15 cellular contexts compared by ENCODE assay signal in the genomic region with DNA sequence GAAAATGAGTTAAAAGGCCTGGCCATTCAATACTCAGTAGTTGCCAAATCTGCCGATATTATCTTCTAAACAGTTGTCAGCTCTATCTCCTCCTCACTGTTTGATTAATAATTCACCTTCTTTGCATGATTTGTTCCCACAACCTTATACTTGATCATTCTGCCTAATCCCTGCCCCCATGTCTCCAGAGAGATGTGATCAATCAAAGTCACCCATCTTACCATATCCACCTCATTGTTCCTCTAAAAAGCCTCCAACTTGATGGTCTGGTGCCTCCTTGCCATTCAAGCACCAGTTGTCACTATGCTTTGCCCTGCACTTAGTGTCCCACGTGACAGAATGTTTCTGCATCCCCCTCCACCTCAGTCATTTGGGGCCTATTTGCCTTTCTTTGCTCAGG. TPM values are rescaled to one million over a fixed set of nuclear protein-coding genes. Genes with fewer than 3 reads are reported as not detected.
DNase-seq lines count a peak whose midpoint lies in the region; ATAC-seq, FAIRE-seq and TF ChIP-seq lines count a peak whose summit lies in the region.
"Had no signal": no experiment of that assay in that cellular context is flagged by ENCODE, and none has a peak within 500 bp of the region (broad histone marks: within the 10 kb centered on the region; RNA-seq: fewer than 3 reads in every experiment).

No MANE protein-coding gene starts in this region.

- TF ChIP-seq POLR2A in H1 (IDR thresholded peaks at IDR 0.05; ENCODE audit: control extremely low read depth in 1 of 2, low read depth in 2 of 2, low read length in 2 of 2): no peak

- H3K79me1 ChIP-seq in H1 (ENCODE audit: low read depth, low read length): peaks cover 17% of the 10 kb centered on the region

- H2AK5ac ChIP-seq in H1 (ENCODE audit: low read depth, low read length): no peak overlapping the region

- peak overlapping the region; percentile 5 for H3K27ac Mint-ChIP-seq in activated naive CD8-positive, alpha-beta T cell treated with anti-CD3 and anti-CD28 coated beads, Interleukin-2, amount 10 ng/mL, durations not matched to agents 7 days and 5 days
- H3K27ac Mint-ChIP-seq in activated naive CD8-positive, alpha-beta T cell treated with anti-CD3 and anti-CD28 coated beads for 36 hours: no peak overlapping the region
- H3K27ac Mint-ChIP-seq in progenitor cell of endocrine pancreas: peak overlapping the region; percentile 85
- H3K27ac Mint-ChIP-seq: CD8-positive, alpha-beta T cell had no signal

- no peak overlapping the region for H4K8ac ChIP-seq in H1 (ENCODE audit: extremely low read depth, insufficient read depth, low read length)

- H3K27ac ChIP-seq in H1 (ENCODE audit: low read depth, low read length): no peak overlapping the region
- H3K27ac ChIP-seq in right atrium auricular region: no peak overlapping the region
- H3K27ac ChIP-seq: 22Rv1 had no signal

- peaks cover 7 to 88% of the 10 kb centered on the region in 2 experiments for H3K79me2 ChIP-seq in H1 (ENCODE audit: control insufficient read depth in 1 of 2, insufficient read depth in 2 of 2, low read length in 2 of 2)

- H2BK20ac ChIP-seq in H1 (ENCODE audit: low read length): no peak overlapping the region

- no peak overlapping the region for H3K4me2 ChIP-seq in H1 (ENCODE audit: insufficient read depth in 1 of 2, low read depth in 2 of 2, low read length in 2 of 2)

- DNase-seq in activated naive CD8-positive, alpha-beta T cell treated with anti-CD3 and anti-CD28 coated beads, Interleukin-2, amount 10 ng/mL, durations not matched to agents 7 days and 5 days: no peak
- no peak for DNase-seq in activated naive CD8-positive, alpha-beta T cell treated with anti-CD3 and anti-CD28 coated beads for 36 hours
- DNase-seq in H1 (ENCODE audit: low read depth in 1 of 2, low spot score in 2 of 2): no peak
- DNase-seq in progenitor cell of endocrine pancreas (ENCODE audit: low spot score, unreplicated experiment): no peak
- DNase-seq in DMS53 (lab: John Stamatoyannopoulos, UW): no peak
- DNase-seq in activated T-cell treated with anti-CD3 and anti-CD28 coated beads for 4 hours: no peak
- DNase-seq in right atrium auricular region (ENCODE audit: low spot score): no peak
- DNase-seq: CD8-positive, alpha-beta T cell; COR-L47; GF-D8; IMR-90 had no signal

- no peak overlapping the region for H3K9ac ChIP-seq in H1 (replicated peaks in 1 of 4; ENCODE audit: extremely low read depth in 1 of 4, low read depth in 3 of 4, low read length in 3 of 4)

- H3K9me3 ChIP-seq in H1 (ENCODE audit: insufficient read depth in 2 of 2, low read depth in 1 of 2, low read length in 1 of 2): no peaks in the 10 kb centered on the region
- H3K9me3 ChIP-seq in right atrium auricular region: no peaks in the 10 kb centered on the region

- H2BK12ac ChIP-seq in H1 (ENCODE audit: low read depth, low read length): no peak overlapping the region

- H4K91ac ChIP-seq in H1 (replicated peaks; ENCODE audit: insufficient read length, low read length): no peak overlapping the region

- H3K4ac ChIP-seq in H1 (replicated peaks; ENCODE audit: insufficient read length, low read depth, low read length): no peak overlapping the region

- no peaks in the 10 kb centered on the region for H3K4me1 Mint-ChIP-seq in activated naive CD8-positive, alpha-beta T cell treated with anti-CD3 and anti-CD28 coated beads, Interleukin-2, amount 10 ng/mL, durations not matched to agents 7 days and 5 days
- H3K4me1 Mint-ChIP-seq in activated naive CD8-positive, alpha-beta T cell treated with anti-CD3 and anti-CD28 coated beads for 36 hours: no peaks in the 10 kb centered on the region
- H3K4me1 Mint-ChIP-seq in progenitor cell of endocrine pancreas (ENCODE audit: low read depth): peaks cover 24% of the 10 kb centered on the region

- peaks cover 3 to 9% of the 10 kb centered on the region in 2 experiments for H4K20me1 ChIP-seq in H1 (replicated peaks in 1 of 2; ENCODE audit: control insufficient read depth in 1 of 2, insufficient read depth in 2 of 2, low read length in 2 of 2)

- H3K9me3 Mint-ChIP-seq in activated naive CD8-positive, alpha-beta T cell treated with anti-CD3 and anti-CD28 coated beads, Interleukin-2, amount 10 ng/mL, durations not matched to agents 7 days and 5 days: no peaks in the 10 kb centered on the region
- H3K9me3 Mint-ChIP-seq in activated naive CD8-positive, alpha-beta T cell treated with anti-CD3 and anti-CD28 coated beads for 36 hours: no peaks in the 10 kb centered on the region
- no peaks in the 10 kb centered on the region for H3K9me3 Mint-ChIP-seq in progenitor cell of endocrine pancreas (ENCODE audit: low read depth)
- H3K9me3 Mint-ChIP-seq: CD8-positive, alpha-beta T cell had no signal

- peaks cover 0 to 3% (median 0%) of the 10 kb centered on the region in 4 experiments; a peak in 3 of 7 replicates for H3K4me1 ChIP-seq in H1 (replicated peaks in 1 of 4; ENCODE audit: control insufficient read depth in 3 of 4, insufficient read depth in 4 of 4, low read length in 3 of 4)
- peaks cover 0 to 4% of the 10 kb centered on the region in 2 donors for H3K4me1 ChIP-seq in right atrium auricular region

- POLR2A ChIA-PET in activated naive CD8-positive, alpha-beta T cell treated with anti-CD3 and anti-CD28 coated beads, Interleukin-2, amount 10 ng/mL, durations not matched to agents 7 days and 5 days (lab: Charles Lee): no interaction called here
- POLR2A ChIA-PET in H1 (lab: Charles Lee; ENCODE audit: partially characterized antibody): no interaction called here

- no peaks in the 10 kb centered on the region for H3K36me3 ChIP-seq in H1 (ENCODE audit: control insufficient read depth in 2 of 4, insufficient read depth in 4 of 4, low read length in 3 of 4)
- H3K36me3 ChIP-seq in right atrium auricular region: no peaks in the 10 kb centered on the region

- no peak overlapping the region for H3K4me3 Mint-ChIP-seq in activated naive CD8-positive, alpha-beta T cell treated with anti-CD3 and anti-CD28 coated beads, Interleukin-2, amount 10 ng/mL, durations not matched to agents 7 days and 5 days
- H3K4me3 Mint-ChIP-seq in activated naive CD8-positive, alpha-beta T cell treated with anti-CD3 and anti-CD28 coated beads for 36 hours: no peak overlapping the region
- H3K4me3 Mint-ChIP-seq in progenitor cell of endocrine pancreas (ENCODE audit: low read depth): no peak overlapping the region
- H3K4me3 Mint-ChIP-seq: CD14-positive monocyte; CD8-positive, alpha-beta T cell had no signal

- no peak overlapping the region for H3K14ac ChIP-seq in H1 (ENCODE audit: insufficient read length)

- no peak overlapping the region for H3K23ac ChIP-seq in H1 (ENCODE audit: insufficient read length)

- H3K56ac ChIP-seq in H1 (replicated peaks; ENCODE audit: insufficient read length, low read depth, low read length): no peak overlapping the region

- H2AFZ ChIP-seq in H1 (ENCODE audit: low read length): no peak overlapping the region

- H3K23me2 ChIP-seq in H1 (ENCODE audit: low read depth, low read length): no peaks in the 10 kb centered on the region

- H3K27me3 Mint-ChIP-seq in activated naive CD8-positive, alpha-beta T cell treated with anti-CD3 and anti-CD28 coated beads, Interleukin-2, amount 10 ng/mL, durations not matched to agents 7 days and 5 days: no peaks in the 10 kb centered on the region
- H3K27me3 Mint-ChIP-seq in activated naive CD8-positive, alpha-beta T cell treated with anti-CD3 and anti-CD28 coated beads for 36 hours: no peaks in the 10 kb centered on the region
- H3K27me3 Mint-ChIP-seq in progenitor cell of endocrine pancreas: no peaks in the 10 kb centered on the region

- no peak overlapping the region for H2BK5ac ChIP-seq in H1 (ENCODE audit: low read depth, low read length)

- no peak for TF ChIP-seq RAD21 in H1 (IDR thresholded peaks at IDR 0.05 in 1 of 2, conservative IDR thresholded peaks at IDR 0.05 in 1 of 2; ENCODE audit: low read depth in 2 of 2, low read length in 2 of 2)

- H2BK120ac ChIP-seq in H1 (replicated peaks; ENCODE audit: low read depth, low read length): no peak overlapping the region

- no peak for ATAC-seq in activated naive CD8-positive, alpha-beta T cell treated with anti-CD3 and anti-CD28 coated beads, Interleukin-2, amount 10 ng/mL, durations not matched to agents 7 days and 5 days (ENCODE audit: low read depth)
- ATAC-seq: CD8-positive, alpha-beta T cell had no signal

- no peak for TF ChIP-seq EP300 in H1 (IDR thresholded peaks at IDR 0.05; ENCODE audit: borderline replicate concordance in 1 of 2, low read depth in 2 of 2, low read length in 2 of 2)

- TF ChIP-seq CTCF in H1 (IDR thresholded peaks at IDR 0.05; ENCODE audit: control extremely low read depth in 1 of 3, insufficient read depth in 1 of 3, low read depth in 1 of 3, low read length in 3 of 3) (no peak), progenitor cell of endocrine pancreas (IDR thresholded peaks at IDR 0.05; ENCODE audit: unreplicated experiment) (no peak), right atrium auricular region (IDR thresholded peaks at IDR 0.05) (no peak)

- no peak overlapping the region for H4K5ac ChIP-seq in H1 (ENCODE audit: insufficient read length, low read depth, low read length)

- no peaks in the 10 kb centered on the region for H3K27me3 ChIP-seq in H1 (replicated peaks in 1 of 4; ENCODE audit: control insufficient read depth in 3 of 4, extremely low read depth in 1 of 4, insufficient read depth in 3 of 4, low read length in 3 of 4)
- no peaks in the 10 kb centered on the region for H3K27me3 ChIP-seq in right atrium auricular region

- H3K4me3 ChIP-seq in H1 (ENCODE audit: extremely low read depth in 1 of 4, insufficient read depth in 2 of 4, low read depth in 3 of 4, low read length in 4 of 4) (no peak overlapping the region), right atrium auricular region (no peak overlapping the region)

- 79% methylated on average over 2 of the region's 2 CpGs; no CpG with 5 or more reads in 1 of the 2 experiments for WGBS in H1 (ENCODE audit: extremely low coverage in 1 of 2, insufficient coverage in 1 of 2, insufficient read length in 1 of 2, insufficient replicate concordance in 2 of 2, low coverage in 1 of 2, low lambda C conversion rate in 2 of 2, missing lambda C conversion rate in 1 of 2), 2 experiments

- peak overlapping the region; percentile 31; the same call in 1 of the 2 replicates for H2BK15ac ChIP-seq in H1 (ENCODE audit: low read length)

- no peak for FAIRE-seq in H1 (lab: Jason Lieb, UNC)
- FAIRE-seq: GM19239, H54 had no signal

- no peak overlapping the region for H3K18ac ChIP-seq in H1 (ENCODE audit: extremely low read depth, low read length)

- CTCF ChIA-PET in H1 (lab: Charles Lee; ENCODE audit: partially characterized antibody): no interaction called here

- H3K36me3 Mint-ChIP-seq in activated naive CD8-positive, alpha-beta T cell treated with anti-CD3 and anti-CD28 coated beads, Interleukin-2, amount 10 ng/mL, durations not matched to agents 7 days and 5 days: peaks cover 1% of the 10 kb centered on the region
- peaks cover 6% of the 10 kb centered on the region for H3K36me3 Mint-ChIP-seq in activated naive CD8-positive, alpha-beta T cell treated with anti-CD3 and anti-CD28 coated beads for 36 hours
- H3K36me3 Mint-ChIP-seq in progenitor cell of endocrine pancreas (ENCODE audit: insufficient read depth): peaks cover 3% of the 10 kb centered on the region
- H3K36me3 Mint-ChIP-seq: CD8-positive, alpha-beta T cell had no signal

RNA-seq across cellular contexts. Expression of a gene that starts 41.3 kb away (rescaled TPM):
- 10 to 100 TPM; 13.3 to 15.0 TPM for total RNA-seq in activated naive CD8-positive, alpha-beta T cell treated with anti-CD3 and anti-CD28 coated beads, Interleukin-2, amount 10 ng/mL, durations not matched to agents 7 days and 5 days
- total RNA-seq in activated naive CD8-positive, alpha-beta T cell treated with anti-CD3 and anti-CD28 coated beads for 36 hours: 1 to 10 TPM; 8.4 to 8.8 TPM
- total RNA-seq in H1 (2021; fragmentation: NEBNext Ultra II Directional; extraction: Animal tissue kit (Norgen Biotek cat#: 25700)): 39.9 and 43.8 TPM in 2 replicates
- 11.4 and 13.1 TPM in 2 replicates for polyA plus RNA-seq in H1 (2011; rRNA removed)
- 10.4 TPM for polyA plus RNA-seq in H1 (2011; cell fraction: cytosol; rRNA removed)
- polyA plus RNA-seq in H1 (2011; cell fraction: nucleus; rRNA removed): 30.5 TPM
- polyA plus RNA-seq in H1 (2012, experiment 1 of 2): 9.7 to 16.0 TPM (median 13.3 TPM) in 4 replicates
- polyA plus RNA-seq in H1 (2012, experiment 2 of 2): 1.6 TPM
- polyA plus RNA-seq in H1 (2013, experiment 1 of 2): 11.6 TPM
- 11.6 TPM for polyA plus RNA-seq in H1 (2013, experiment 2 of 2)
- polyA minus RNA-seq in H1 (2011; rRNA and poly(A)+ RNA removed): 136 and 138 TPM in 2 replicates
- polyA minus RNA-seq in H1 (2011; cell fraction: cytosol; rRNA and poly(A)+ RNA removed): 46.7 TPM
- polyA minus RNA-seq in H1 (2011; cell fraction: nucleus; rRNA and poly(A)+ RNA removed): 123 TPM
- total RNA-seq in progenitor cell of endocrine pancreas (51.1 and 55.3 TPM in 2 replicates), right atrium auricular region (1 to 10 TPM; 1.9 to 4.1 TPM)
